13 cellular contexts compared by ENCODE assay signal in the genomic region with DNA sequence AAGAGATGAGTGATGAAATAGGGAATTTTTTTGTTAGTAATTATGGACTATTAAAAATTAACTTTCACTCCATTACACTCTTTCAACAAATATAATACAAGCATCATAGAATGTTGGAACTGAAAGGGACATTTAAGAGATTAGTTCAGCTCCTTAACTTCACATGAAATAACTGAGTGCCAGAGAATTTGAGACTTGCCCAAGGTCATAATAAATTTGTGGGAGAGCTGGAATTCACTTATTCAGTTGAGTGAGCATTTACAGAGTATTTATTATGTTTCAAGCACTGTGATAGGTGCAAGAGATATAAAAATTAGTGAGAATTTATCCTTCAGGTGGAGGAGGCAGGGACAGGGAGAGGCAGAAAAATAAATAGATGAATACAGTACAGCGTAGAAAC.
A peak's percentile ranks its signal among the peaks of the same experiment; 100 is the strongest.
DNase-seq lines count a peak whose midpoint lies in the region; ATAC-seq and TF ChIP-seq lines count a peak whose summit lies in the region.
"Had no signal": no experiment of that assay in that cellular context is flagged by ENCODE, and none has a peak within 500 bp of the region (broad histone marks: within the 10 kb centered on the region; RNA-seq: fewer than 3 reads in every experiment).

No MANE protein-coding gene starts in this region.

- ATAC-seq in GM21529 (IDR thresholded peaks at IDR 0.05; ENCODE audit: unreplicated experiment) = no peak
- no peak for ATAC-seq in HG03097 (IDR thresholded peaks at IDR 0.05; ENCODE audit: low FRiP score, unreplicated experiment)
- ATAC-seq: A549; CD8-positive, alpha-beta T cell had no signal

- no peak for TF ChIP-seq EP300 in Ishikawa (IDR thresholded peaks at IDR 0.05; ENCODE audit: borderline replicate concordance)

- peak; percentile 9 for DNase-seq in COR-L47 (lab: John Stamatoyannopoulos, UW)
- DNase-seq in NCI-H446 treated with DMSO at 0.1 percent for 48 hours (lab: John Stamatoyannopoulos, UW) = peak; percentile 42
- peak; percentile 75 for DNase-seq in renal cortical epithelial cell (ENCODE audit: low read depth)
- no peak for DNase-seq in activated CD8-positive, alpha-beta memory T cell treated with anti-CD3 and anti-CD28 coated beads for 24 hours
- DNase-seq: Caco-2; CD8-positive, alpha-beta T cell; DMS53; GF-D8; HFFc6 had no signal

- no peak for TF ChIP-seq RAD21 in Ishikawa (IDR thresholded peaks at IDR 0.05; ENCODE audit: low read depth)

TF ChIP-seq in Ishikawa, 13 proteins besides CTCF, POLR2A, EP300 and RAD21:
- no peak for TF ChIP-seq CEBPB (IDR thresholded peaks at IDR 0.05)
- TF ChIP-seq TEAD4 (IDR thresholded peaks at IDR 0.05) = 0 out of 2 replicates have a peak, but pooled peaks have one; percentile 18
